22 cellular contexts compared by ENCODE assay signal in the genomic region with DNA sequence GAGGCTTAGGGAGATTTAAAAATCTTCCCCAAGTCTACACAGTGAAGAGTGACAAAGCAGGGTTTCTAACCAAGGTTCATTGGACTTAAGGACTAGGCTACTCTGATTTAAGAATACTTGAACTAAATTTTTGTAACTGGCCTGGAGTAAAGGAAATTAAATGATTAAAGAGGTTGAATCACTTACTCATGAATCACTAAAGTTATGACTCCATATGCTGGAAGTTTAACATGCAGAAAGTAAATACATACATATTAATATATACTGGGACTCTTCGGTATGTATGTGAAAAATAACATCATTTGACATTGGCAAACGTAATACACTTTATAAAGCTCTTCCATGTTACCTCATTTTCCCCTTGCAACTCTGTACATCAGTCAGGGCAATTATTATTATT.
"Had no signal": no experiment of that assay in that cellular context is flagged by ENCODE, and none has a peak within 500 bp of the region (broad histone marks: within the 10 kb centered on the region; RNA-seq: fewer than 3 reads in every experiment).

No MANE protein-coding gene starts in this region.

- H3K9ac ChIP-seq: KMS-11, SK-N-SH had no signal

- H3K27ac Mint-ChIP-seq: IgD-negative memory B cell, T-cell had no signal

- H3K27ac ChIP-seq: KMS-11 had no signal

- H3K4me1 Mint-ChIP-seq: IgD-negative memory B cell, T-cell had no signal

- H3K9me3 ChIP-seq: SK-N-SH had no signal

- ATAC-seq: HepG2, K562, Panc1, T-cell had no signal

- H3K4me3 Mint-ChIP-seq: IgD-negative memory B cell, T-cell had no signal

- H3K27me3 Mint-ChIP-seq: IgD-negative memory B cell, T-cell had no signal

- H3K4me3 ChIP-seq: K562 had no signal

- FAIRE-seq: HepG2, K562 had no signal

- DNase-seq: Kasumi-1, MM.1S, NCI-H1092 treated with DMSO at 0.1 percent for 48 hours, NCI-H1436, NCI-H1694, NCI-H187 treated with DMSO at 0.1 percent for 48 hours, NCI-H2029 treated with DMSO at 0.1 percent for 48 hours, NCI-H2171 treated with DMSO at 0.1 percent for 48 hours, NCI-H345, NCI-H446 treated with DMSO at 0.1 percent for 48 hours, NCI-H510A treated with DMSO at 0.1 percent for 48 hours, NCI-H526 treated with DMSO at 0.1 percent for 48 hours, NCI-H748 treated with DMSO at 0.1 percent for 48 hours, SHP77, SK-N-SH, SW 1271, T-cell had no signal

- H3K36me3 Mint-ChIP-seq: IgD-negative memory B cell, T-cell had no signal
